1 cellular context compared by ENCODE assay signal in the genomic region with DNA sequence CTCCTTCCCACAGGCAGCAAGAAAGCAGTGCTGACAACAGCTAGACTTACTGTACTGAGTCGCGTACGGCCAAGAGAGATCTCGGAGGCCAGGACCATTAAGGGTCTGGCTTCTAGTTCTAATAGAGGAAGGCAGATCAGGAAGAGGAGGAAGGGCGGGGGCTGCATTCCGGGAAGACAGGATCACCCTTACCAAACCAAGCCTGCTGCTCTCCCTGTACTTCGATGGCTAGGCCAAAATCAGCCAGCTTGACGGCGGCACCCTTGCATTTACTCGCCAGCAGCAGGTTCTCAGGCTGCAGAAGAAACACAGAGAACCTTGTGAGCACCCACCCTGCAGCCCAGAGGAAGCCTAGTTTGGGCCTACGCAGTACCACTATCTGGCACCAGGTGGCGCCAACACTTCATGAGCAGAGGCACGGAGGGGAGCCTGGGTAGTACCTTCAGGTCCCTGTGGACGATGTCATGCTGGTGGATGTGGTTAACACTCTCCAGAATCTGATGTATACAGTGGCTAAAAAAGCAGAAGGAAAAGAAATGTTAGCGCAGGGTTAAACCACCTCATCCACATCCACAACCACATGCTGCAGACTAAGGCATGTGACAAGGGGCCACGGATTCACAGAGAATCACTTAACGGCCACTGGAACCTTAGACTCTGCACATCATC.
TF ChIP-seq lines count a peak whose summit lies in the region.

No MANE protein-coding gene starts in this region.

TF ChIP-seq in SK-N-SH, 30 proteins besides CTCF, POLR2A, EP300 and RAD21:
- TF ChIP-seq RXRA (IDR thresholded peaks at IDR 0.05; ENCODE audit: borderline replicate concordance, low read depth) (no peak), SMC3 (IDR thresholded peaks at IDR 0.05; ENCODE audit: low read depth, low read length) (peak; percentile 97)
